15 cellular contexts compared by ENCODE assay signal in genomic region chrX:136733613-136734012, GRCh38.
"Had no signal": no experiment of that assay in that cellular context is flagged by ENCODE, and none has a peak within 500 bp of the region (broad histone marks: within the 10 kb centered on the region; RNA-seq: fewer than 3 reads in every experiment).

No MANE protein-coding gene starts in this region.

- H3K9me3 ChIP-seq: colonic mucosa, stomach, testis, upper lobe of right lung had no signal

- H3K27me3 Mint-ChIP-seq: central memory CD8-positive, alpha-beta T cell had no signal

- H3K4me3 ChIP-seq: colonic mucosa, stomach, testis, upper lobe of right lung had no signal

- H3K36me3 ChIP-seq: brain microvascular endothelial cell, colonic mucosa, stomach, upper lobe of right lung, WERI-Rb-1 had no signal

- H3K4me1 Mint-ChIP-seq: mesothelial cell of epicardium had no signal

- H3K27me3 ChIP-seq: brain microvascular endothelial cell, colonic mucosa, testis, upper lobe of right lung had no signal

- H3K27ac Mint-ChIP-seq: mesothelial cell of epicardium had no signal

- ATAC-seq: upper lobe of right lung had no signal

- H3K27ac ChIP-seq: brain microvascular endothelial cell, colonic mucosa, stomach, testis, upper lobe of right lung, WERI-Rb-1 had no signal

- H3K36me3 Mint-ChIP-seq: mesothelial cell of epicardium had no signal

- DNase-seq: activated CD4-positive, alpha-beta T cell treated with anti-CD3 and anti-CD28 coated beads for 1 hour; activated gamma-delta T cell treated with Interleukin-2 at 50 U/mL for 16 hours; aorta; brain microvascular endothelial cell; colonic mucosa; erythroblast; foreskin melanocyte; hypothalamus; stimulated activated CD4-positive, alpha-beta T cell treated with anti-CD3 and anti-CD28 coated beads, Interleukin-2, amount 100 ng/mL, for 24 hours; stomach; testis; upper lobe of right lung; WERI-Rb-1 had no signal

- H3K4me1 ChIP-seq: colonic mucosa, stomach, testis, upper lobe of right lung had no signal

- H3K9me3 Mint-ChIP-seq: central memory CD8-positive, alpha-beta T cell had no signal

- H3K4me3 Mint-ChIP-seq: central memory CD8-positive, alpha-beta T cell; mesothelial cell of epicardium had no signal
